In the genomic region with DNA sequence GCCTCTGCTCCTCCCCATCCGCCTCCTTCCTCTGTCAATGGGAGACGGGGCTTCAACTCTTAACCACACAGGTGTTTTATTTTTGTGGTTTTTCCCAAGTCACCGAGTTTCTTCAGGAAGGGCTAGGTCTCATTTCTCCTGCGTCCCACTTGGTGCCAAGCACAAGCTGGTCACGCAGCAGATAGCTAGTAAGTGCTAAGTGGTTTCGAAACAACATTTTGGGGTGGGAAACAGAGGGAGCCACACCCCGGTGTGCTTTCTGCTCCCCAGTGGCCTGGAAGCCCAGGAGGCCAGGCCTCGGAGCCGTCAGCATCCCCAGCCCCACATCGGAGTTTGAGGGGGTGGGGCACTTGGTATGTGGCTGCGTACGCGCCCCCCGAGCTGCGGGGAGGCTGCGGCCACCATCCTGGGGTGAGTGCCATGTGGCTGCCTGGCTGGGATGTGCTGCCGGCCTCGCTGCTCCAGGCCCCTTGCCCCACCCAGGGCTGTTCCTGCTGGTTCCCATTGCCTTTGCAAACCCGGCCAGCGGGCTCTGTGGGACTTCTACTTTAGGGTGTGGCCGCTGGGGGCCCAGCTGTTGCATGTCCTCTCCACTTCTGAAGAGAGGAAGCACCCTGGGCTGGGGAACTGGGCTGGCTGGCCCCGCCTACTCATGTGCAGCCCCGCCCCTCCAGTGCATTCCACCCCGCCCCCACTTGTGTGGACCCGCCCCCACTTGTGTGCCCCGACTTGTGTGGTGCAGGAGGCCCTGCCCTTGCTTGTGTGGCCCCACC, we compare ENCODE assay signal across 2 cellular contexts.
TF ChIP-seq lines count a peak whose summit lies in the region.

No MANE protein-coding gene starts in this region.

TF ChIP-seq in SK-N-SH, 30 proteins besides CTCF, POLR2A, EP300 and RAD21 (continued from another document):
- TF ChIP-seq RXRA (IDR thresholded peaks at IDR 0.05; ENCODE audit: borderline replicate concordance, low read depth): no peak
- TF ChIP-seq, protein P1, sequence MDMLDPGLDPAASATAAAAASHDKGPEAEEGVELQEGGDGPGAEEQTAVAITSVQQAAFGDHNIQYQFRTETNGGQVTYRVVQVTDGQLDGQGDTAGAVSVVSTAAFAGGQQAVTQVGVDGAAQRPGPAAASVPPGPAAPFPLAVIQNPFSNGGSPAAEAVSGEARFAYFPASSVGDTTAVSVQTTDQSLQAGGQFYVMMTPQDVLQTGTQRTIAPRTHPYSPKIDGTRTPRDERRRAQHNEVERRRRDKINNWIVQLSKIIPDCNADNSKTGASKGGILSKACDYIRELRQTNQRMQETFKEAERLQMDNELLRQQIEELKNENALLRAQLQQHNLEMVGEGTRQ (IDR thresholded peaks at IDR 0.05; ENCODE audit: borderline replicate concordance, low read depth, low read length): no peak
- no peak for TF ChIP-seq ELF1 (IDR thresholded peaks at IDR 0.05)
- TF ChIP-seq, protein P2, sequence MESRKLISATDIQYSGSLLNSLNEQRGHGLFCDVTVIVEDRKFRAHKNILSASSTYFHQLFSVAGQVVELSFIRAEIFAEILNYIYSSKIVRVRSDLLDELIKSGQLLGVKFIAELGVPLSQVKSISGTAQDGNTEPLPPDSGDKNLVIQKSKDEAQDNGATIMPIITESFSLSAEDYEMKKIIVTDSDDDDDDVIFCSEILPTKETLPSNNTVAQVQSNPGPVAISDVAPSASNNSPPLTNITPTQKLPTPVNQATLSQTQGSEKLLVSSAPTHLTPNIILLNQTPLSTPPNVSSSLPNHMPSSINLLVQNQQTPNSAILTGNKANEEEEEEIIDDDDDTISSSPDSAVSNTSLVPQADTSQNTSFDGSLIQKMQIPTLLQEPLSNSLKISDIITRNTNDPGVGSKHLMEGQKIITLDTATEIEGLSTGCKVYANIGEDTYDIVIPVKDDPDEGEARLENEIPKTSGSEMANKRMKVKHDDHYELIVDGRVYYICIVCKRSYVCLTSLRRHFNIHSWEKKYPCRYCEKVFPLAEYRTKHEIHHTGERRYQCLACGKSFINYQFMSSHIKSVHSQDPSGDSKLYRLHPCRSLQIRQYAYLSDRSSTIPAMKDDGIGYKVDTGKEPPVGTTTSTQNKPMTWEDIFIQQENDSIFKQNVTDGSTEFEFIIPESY (IDR thresholded peaks at IDR 0.05; ENCODE audit: borderline replicate concordance, low read depth): no peak
- TF ChIP-seq YY1 (IDR thresholded peaks at IDR 0.05; ENCODE audit: low read depth): no peak
- no peak for TF ChIP-seq FOSL2 (IDR thresholded peaks at IDR 0.05; ENCODE audit: borderline replicate concordance, low read depth)
- TF ChIP-seq TEAD4 (IDR thresholded peaks at IDR 0.05; ENCODE audit: borderline replicate concordance, insufficient read depth): no peak
- TF ChIP-seq NRF1 (IDR thresholded peaks at IDR 0.05; ENCODE audit: low read depth, low read length): no peak
- TF ChIP-seq TCF12 (IDR thresholded peaks at IDR 0.05): no peak
- TF ChIP-seq FOXM1 (IDR thresholded peaks at IDR 0.05; ENCODE audit: low read depth): no peak

TF ChIP-seq in SK-N-SH treated with all-trans-retinoic acid at 6 μM for 48 hours, 23 proteins besides CTCF, POLR2A, EP300 and RAD21 (continued from another document):
- TF ChIP-seq, protein P3, sequence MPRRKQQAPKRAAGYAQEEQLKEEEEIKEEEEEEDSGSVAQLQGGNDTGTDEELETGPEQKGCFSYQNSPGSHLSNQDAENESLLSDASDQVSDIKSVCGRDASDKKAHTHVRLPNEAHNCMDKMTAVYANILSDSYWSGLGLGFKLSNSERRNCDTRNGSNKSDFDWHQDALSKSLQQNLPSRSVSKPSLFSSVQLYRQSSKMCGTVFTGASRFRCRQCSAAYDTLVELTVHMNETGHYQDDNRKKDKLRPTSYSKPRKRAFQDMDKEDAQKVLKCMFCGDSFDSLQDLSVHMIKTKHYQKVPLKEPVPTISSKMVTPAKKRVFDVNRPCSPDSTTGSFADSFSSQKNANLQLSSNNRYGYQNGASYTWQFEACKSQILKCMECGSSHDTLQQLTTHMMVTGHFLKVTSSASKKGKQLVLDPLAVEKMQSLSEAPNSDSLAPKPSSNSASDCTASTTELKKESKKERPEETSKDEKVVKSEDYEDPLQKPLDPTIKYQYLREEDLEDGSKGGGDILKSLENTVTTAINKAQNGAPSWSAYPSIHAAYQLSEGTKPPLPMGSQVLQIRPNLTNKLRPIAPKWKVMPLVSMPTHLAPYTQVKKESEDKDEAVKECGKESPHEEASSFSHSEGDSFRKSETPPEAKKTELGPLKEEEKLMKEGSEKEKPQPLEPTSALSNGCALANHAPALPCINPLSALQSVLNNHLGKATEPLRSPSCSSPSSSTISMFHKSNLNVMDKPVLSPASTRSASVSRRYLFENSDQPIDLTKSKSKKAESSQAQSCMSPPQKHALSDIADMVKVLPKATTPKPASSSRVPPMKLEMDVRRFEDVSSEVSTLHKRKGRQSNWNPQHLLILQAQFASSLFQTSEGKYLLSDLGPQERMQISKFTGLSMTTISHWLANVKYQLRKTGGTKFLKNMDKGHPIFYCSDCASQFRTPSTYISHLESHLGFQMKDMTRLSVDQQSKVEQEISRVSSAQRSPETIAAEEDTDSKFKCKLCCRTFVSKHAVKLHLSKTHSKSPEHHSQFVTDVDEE (CRISPR knock-in tag; IDR thresholded peaks at IDR 0.05): no peak
- no peak for TF ChIP-seq ZFP30 (CRISPR knock-in tag; IDR thresholded peaks at IDR 0.05)
- TF ChIP-seq PPARA (CRISPR knock-in tag; IDR thresholded peaks at IDR 0.05; ENCODE audit: borderline replicate concordance): no peak
- TF ChIP-seq TCF4 (CRISPR knock-in tag; IDR thresholded peaks at IDR 0.05; ENCODE audit: borderline replicate concordance): no peak
- TF ChIP-seq ZNF565 (CRISPR knock-in tag; conservative IDR thresholded peaks at IDR 0.05; ENCODE audit: low read depth): no peak
- TF ChIP-seq, protein P4, sequence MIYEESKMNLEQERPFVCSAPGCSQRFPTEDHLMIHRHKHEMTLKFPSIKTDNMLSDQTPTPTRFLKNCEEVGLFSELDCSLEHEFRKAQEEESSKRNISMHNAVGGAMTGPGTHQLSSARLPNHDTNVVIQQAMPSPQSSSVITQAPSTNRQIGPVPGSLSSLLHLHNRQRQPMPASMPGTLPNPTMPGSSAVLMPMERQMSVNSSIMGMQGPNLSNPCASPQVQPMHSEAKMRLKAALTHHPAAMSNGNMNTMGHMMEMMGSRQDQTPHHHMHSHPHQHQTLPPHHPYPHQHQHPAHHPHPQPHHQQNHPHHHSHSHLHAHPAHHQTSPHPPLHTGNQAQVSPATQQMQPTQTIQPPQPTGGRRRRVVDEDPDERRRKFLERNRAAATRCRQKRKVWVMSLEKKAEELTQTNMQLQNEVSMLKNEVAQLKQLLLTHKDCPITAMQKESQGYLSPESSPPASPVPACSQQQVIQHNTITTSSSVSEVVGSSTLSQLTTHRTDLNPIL (CRISPR knock-in tag; IDR thresholded peaks at IDR 0.05; ENCODE audit: low read depth): no peak
- TF ChIP-seq RARB (CRISPR knock-in tag; IDR thresholded peaks at IDR 0.05): no peak
- TF ChIP-seq, protein P5, sequence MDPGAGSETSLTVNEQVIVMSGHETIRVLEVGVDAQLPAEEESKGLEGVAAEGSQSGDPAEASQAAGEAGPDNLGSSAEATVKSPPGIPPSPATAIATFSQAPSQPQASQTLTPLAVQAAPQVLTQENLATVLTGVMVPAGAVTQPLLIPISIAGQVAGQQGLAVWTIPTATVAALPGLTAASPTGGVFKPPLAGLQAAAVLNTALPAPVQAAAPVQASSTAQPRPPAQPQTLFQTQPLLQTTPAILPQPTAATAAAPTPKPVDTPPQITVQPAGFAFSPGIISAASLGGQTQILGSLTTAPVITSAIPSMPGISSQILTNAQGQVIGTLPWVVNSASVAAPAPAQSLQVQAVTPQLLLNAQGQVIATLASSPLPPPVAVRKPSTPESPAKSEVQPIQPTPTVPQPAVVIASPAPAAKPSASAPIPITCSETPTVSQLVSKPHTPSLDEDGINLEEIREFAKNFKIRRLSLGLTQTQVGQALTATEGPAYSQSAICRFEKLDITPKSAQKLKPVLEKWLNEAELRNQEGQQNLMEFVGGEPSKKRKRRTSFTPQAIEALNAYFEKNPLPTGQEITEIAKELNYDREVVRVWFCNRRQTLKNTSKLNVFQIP (CRISPR knock-in tag; IDR thresholded peaks at IDR 0.05; ENCODE audit: borderline replicate concordance, low read depth): no peak
- TF ChIP-seq, protein P6, sequence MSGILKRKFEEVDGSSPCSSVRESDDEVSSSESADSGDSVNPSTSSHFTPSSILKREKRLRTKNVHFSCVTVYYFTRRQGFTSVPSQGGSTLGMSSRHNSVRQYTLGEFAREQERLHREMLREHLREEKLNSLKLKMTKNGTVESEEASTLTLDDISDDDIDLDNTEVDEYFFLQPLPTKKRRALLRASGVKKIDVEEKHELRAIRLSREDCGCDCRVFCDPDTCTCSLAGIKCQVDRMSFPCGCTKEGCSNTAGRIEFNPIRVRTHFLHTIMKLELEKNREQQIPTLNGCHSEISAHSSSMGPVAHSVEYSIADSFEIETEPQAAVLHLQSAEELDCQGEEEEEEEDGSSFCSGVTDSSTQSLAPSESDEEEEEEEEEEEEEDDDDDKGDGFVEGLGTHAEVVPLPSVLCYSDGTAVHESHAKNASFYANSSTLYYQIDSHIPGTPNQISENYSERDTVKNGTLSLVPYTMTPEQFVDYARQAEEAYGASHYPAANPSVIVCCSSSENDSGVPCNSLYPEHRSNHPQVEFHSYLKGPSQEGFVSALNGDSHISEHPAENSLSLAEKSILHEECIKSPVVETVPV (CRISPR knock-in tag; IDR thresholded peaks at IDR 0.05): no peak
